8 cellular contexts compared by ENCODE assay signal in the genomic region with DNA sequence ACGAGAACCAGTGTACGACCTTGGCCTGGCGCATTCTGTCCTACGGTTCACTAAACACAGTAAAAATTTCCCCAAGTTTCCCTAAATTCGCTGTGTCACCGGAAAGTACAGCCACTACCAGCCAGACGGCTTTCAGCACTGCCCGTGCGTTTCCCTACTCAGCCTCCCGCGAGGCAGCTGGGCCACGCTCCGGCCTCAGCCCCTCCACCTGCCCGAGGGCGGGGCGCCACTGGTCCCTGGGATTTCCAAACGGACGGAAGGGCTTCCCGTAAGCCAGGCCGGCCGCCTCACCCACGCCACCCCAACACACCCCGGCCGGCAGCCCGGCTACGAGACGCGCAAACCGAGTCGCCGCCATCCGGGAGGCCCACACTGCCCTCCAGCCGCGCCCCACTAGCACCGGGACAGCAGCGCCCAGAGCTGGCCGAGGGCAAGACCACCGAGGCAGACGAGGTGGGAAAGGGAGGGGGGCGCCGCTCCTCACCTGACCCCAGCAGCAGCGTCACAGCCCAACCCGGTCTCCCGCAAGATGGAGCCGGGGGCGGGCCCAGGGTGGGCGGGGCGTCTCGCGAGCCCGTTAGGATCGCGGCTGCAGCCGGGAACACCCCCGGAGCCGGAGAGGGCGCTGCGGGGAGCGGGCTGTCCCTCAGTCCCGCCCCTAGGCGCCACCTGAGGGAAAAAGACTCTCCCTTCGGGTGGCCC. TPM values are rescaled to one million over a fixed set of nuclear protein-coding genes. Genes with fewer than 3 reads are reported as not detected.
DNase-seq lines count a peak whose midpoint lies in the region; ATAC-seq and TF ChIP-seq lines count a peak whose summit lies in the region.

A gene (minus strand): TSS at position 531 of the 702 bp plus-strand sequence. CDS start 13,202 bp downstream, outside the sequence.

- H3K27me3 Mint-ChIP-seq in chondrocyte (ENCODE audit: low read depth) = no peaks in the 10 kb centered on the region

- H3K27me3 ChIP-seq in BE2C = no peaks in the 10 kb centered on the region

- peaks cover 36% of the 10 kb centered on the region for H3K4me1 Mint-ChIP-seq in chondrocyte (ENCODE audit: low read depth)

- no peaks in the 10 kb centered on the region for H3K36me3 Mint-ChIP-seq in chondrocyte (ENCODE audit: low read depth)

- H3K4me3 ChIP-seq in BE2C (ENCODE audit: low read depth, low read length) = peak within 1 kb of the TSS; percentile 95

- no peaks in the 10 kb centered on the region; the same call in 1 of the 2 replicates for H3K4me1 ChIP-seq in BE2C

- ATAC-seq in GM19043 (IDR thresholded peaks at IDR 0.05; ENCODE audit: low read depth, unreplicated experiment) (peak; percentile 91), HG03354 (IDR thresholded peaks at IDR 0.05; ENCODE audit: poor library complexity, severe bottlenecking, unreplicated experiment) (peak; percentile 90)

- DNase-seq in BE2C (peak; percentile 96), NCI-H510A treated with DMSO at 0.1 percent for 48 hours (lab: John Stamatoyannopoulos, UW) (peak; percentile 82), chondrocyte (ENCODE audit: low spot score) (peak; percentile 94), kidney glomerular epithelial cell (lab: John Stamatoyannopoulos, UW) (peak; percentile 80)
- DNase-seq in activated CD4-positive, alpha-beta T cell treated with anti-CD3 and anti-CD28 coated beads for 24 hours (ENCODE audit: low read depth in 2 of 2) = peak; percentile 91 to 92
- peak; percentile 84 to 95 for DNase-seq in stimulated activated CD4-positive, alpha-beta T cell treated with anti-CD3 and anti-CD28 coated beads, Interleukin-15, amount 100 ng/mL, for 48 hours (ENCODE audit: low read depth in 2 of 2)

- TF ChIP-seq CTCF in BE2C (IDR thresholded peaks at IDR 0.05; ENCODE audit: low read depth, low read length) (no peak), chondrocyte (IDR thresholded peaks at IDR 0.05) (peak; percentile 69)

- H3K36me3 ChIP-seq in BE2C = no peaks in the 10 kb centered on the region

- peak within 1 kb of the TSS; percentile 79 for H3K4me3 Mint-ChIP-seq in chondrocyte (ENCODE audit: unreplicated experiment)

- H3K27ac Mint-ChIP-seq in chondrocyte (ENCODE audit: unreplicated experiment) = peak within 1 kb of the TSS; percentile 95

- no peaks in the 10 kb centered on the region for H3K9me3 ChIP-seq in BE2C

- H3K9me3 Mint-ChIP-seq in chondrocyte (ENCODE audit: low read depth) = no peaks in the 10 kb centered on the region

RNA-seq across cellular contexts. Expression of the gene that starts here (rescaled TPM):
- polyA plus RNA-seq in BE2C (2012; ENCODE audit: insufficient read depth, insufficient read length, low read depth) = 47.3 TPM
- 93.5 to 102 TPM (median 94.7 TPM) in 3 replicates for total RNA-seq in chondrocyte

Comparison
In these comparisons a context has a peak if more than half of its experiments do, and no peak if none do; other contexts are left out.
1. Peak in every context shown above with its lines: DNase-seq, ATAC-seq and H3K4me3 ChIP-seq.